In genomic region chr6:138869343-138869742, GRCh38 we compare ENCODE assay signal across 1 cellular context.
TF ChIP-seq lines count a peak whose summit lies in the region.

No MANE protein-coding gene starts in this region.

TF ChIP-seq in GM12878, 131 proteins besides CTCF, POLR2A, EP300 and RAD21:
- no peak for TF ChIP-seq PML (IDR thresholded peaks at IDR 0.05; ENCODE audit: low read length)
- TF ChIP-seq E2F4 (IDR thresholded peaks at IDR 0.05; ENCODE audit: low read depth, low read length): no peak
- no peak for TF ChIP-seq SMAD5 (IDR thresholded peaks at IDR 0.05; ENCODE audit: low read depth)
- no peak for TF ChIP-seq MAX (IDR thresholded peaks at IDR 0.05; ENCODE audit: low read depth, low read length)
